Comparison of ENCODE assay signal across 12 cellular contexts in the genomic region with DNA sequence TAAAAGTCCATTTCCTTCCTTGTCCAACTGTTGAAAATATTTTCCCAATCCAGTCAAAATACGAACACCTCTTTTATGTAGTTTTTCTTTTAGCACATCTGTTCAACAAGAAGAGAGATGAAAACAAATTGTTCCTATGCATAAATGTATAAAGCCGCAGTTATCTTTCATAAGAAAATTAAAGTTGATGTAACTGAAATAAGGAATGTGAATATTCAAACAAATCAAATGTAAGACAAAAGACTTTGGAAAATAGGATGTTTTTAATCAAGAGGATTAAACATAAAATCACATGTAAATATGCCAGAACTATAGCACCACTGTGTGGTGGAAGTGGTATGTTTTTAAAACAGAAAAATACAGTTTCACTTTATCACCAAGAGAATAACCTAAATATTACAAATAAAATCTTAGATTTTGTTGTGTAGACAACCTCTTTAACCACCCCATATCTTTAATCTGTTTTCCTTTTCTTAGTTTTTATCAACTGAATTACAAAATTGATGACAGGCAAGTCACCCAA. TPM values are rescaled to one million over a fixed set of nuclear protein-coding genes. Genes with fewer than 3 reads are reported as not detected.
DNase-seq lines count a peak whose midpoint lies in the region; ATAC-seq, FAIRE-seq and TF ChIP-seq lines count a peak whose summit lies in the region.
"Had no signal": no experiment of that assay in that cellular context is flagged by ENCODE, and none has a peak within 500 bp of the region (broad histone marks: within the 10 kb centered on the region; RNA-seq: fewer than 3 reads in every experiment).

No MANE protein-coding gene starts in this region.

- no peaks in the 10 kb centered on the region for H3K9me3 ChIP-seq in IMR-90 (ENCODE audit: control insufficient read depth, insufficient read depth, low read length)
- H3K9me3 ChIP-seq in testis, result no peaks in the 10 kb centered on the region
- H3K9me3 ChIP-seq in neuronal stem cell (replicated peaks in 1 of 2; ENCODE audit: control insufficient read depth in 2 of 2, insufficient read depth in 1 of 2, low read depth in 1 of 2, low read length in 2 of 2), result no peaks in the 10 kb centered on the region
- H3K9me3 ChIP-seq: SJSA1 had no signal

- dilution Hi-C loops in IMR-90 (cut with HindIII; ENCODE audit: low sequenced_read_pairs, unreplicated experiment), result no loop called here

- H3K23ac ChIP-seq in IMR-90 (ENCODE audit: low read depth, low read length) (no peak overlapping the region), neuronal stem cell (ENCODE audit: low read depth, low read length, poor library complexity) (no peak overlapping the region)

- H3K36me3 ChIP-seq in IMR-90 (ENCODE audit: control insufficient read depth, insufficient read depth, low read length), result no peaks in the 10 kb centered on the region
- H3K36me3 ChIP-seq in testis (ENCODE audit: low read depth, missing control alignments), result no peaks in the 10 kb centered on the region
- H3K36me3 ChIP-seq in neuronal stem cell (replicated peaks in 1 of 2; ENCODE audit: control insufficient read depth in 2 of 2, insufficient read depth in 2 of 2, low read length in 2 of 2), result no peaks in the 10 kb centered on the region
- H3K36me3 ChIP-seq: SJSA1 had no signal

- no peak overlapping the region for H3K4ac ChIP-seq in IMR-90 (ENCODE audit: low read depth, low read length)
- no peak overlapping the region for H3K4ac ChIP-seq in neuronal stem cell (ENCODE audit: low read length)

- no peak overlapping the region for H2AK9ac ChIP-seq in IMR-90 (replicated peaks; ENCODE audit: low read depth, low read length, poor library complexity)

- H3K18ac ChIP-seq in IMR-90 (ENCODE audit: low read depth, low read length) (no peak overlapping the region), neuronal stem cell (ENCODE audit: low read length) (no peak overlapping the region)

- H3K27me3 ChIP-seq in IMR-90 (ENCODE audit: control insufficient read depth, insufficient read depth, low read length), result no peaks in the 10 kb centered on the region
- H3K27me3 ChIP-seq in testis, result no peaks in the 10 kb centered on the region
- no peaks in the 10 kb centered on the region for H3K27me3 ChIP-seq in neuronal stem cell (ENCODE audit: control insufficient read depth in 3 of 3, insufficient read depth in 3 of 3, low read depth in 1 of 3, low read length in 3 of 3)
- H3K27me3 ChIP-seq: SJSA1 had no signal

- H3K9me1 ChIP-seq in IMR-90 (ENCODE audit: insufficient read depth, low read length), result no peaks in the 10 kb centered on the region

- POLR2A ChIA-PET in IMR-90 (lab: Charles Lee; ENCODE audit: unreplicated experiment), result no interaction called here

- no CpG with 5 or more reads among the region's 2 CpGs for WGBS in IMR-90 (ENCODE audit: extremely low coverage in 2 of 2, insufficient read length in 1 of 2), 2 experiments
- 65 to 71% methylated on average over 2 of the region's 2 CpGs for WGBS in testis, 2 donors
- no CpG with 5 or more reads among the region's 2 CpGs for WGBS in neuronal stem cell (ENCODE audit: extremely low coverage in 2 of 2, insufficient read length in 2 of 2, insufficient replicate concordance in 1 of 2), 2 donors

- H2BK5ac ChIP-seq in IMR-90 (ENCODE audit: low read depth, low read length, poor library complexity, severe bottlenecking) (no peak overlapping the region), neuronal stem cell (ENCODE audit: low read length) (no peak overlapping the region)

- H3K14ac ChIP-seq in IMR-90 (replicated peaks; ENCODE audit: low read depth, low read length) (no peak overlapping the region), neuronal stem cell (ENCODE audit: low read length) (no peak overlapping the region)

- FAIRE-seq in islet of Langerhans (lab: Jason Lieb, UNC), result peak; percentile 84

- in situ Hi-C loops in IMR-90 (cut with MboI; ENCODE audit: low sequenced_read_pairs), result loop anchor here (25.0 kb wide), 1 partner anchor 602 kb away; no protein-coding TSS in a partner anchor

- H2BK15ac ChIP-seq in IMR-90 (ENCODE audit: low read depth, low read length) (no peak overlapping the region), neuronal stem cell (ENCODE audit: low read length) (no peak overlapping the region)

- no peak overlapping the region for H4K5ac ChIP-seq in IMR-90 (ENCODE audit: low read depth, low read length)

- no peak overlapping the region for H3K27ac ChIP-seq in IMR-90 (ENCODE audit: insufficient read depth, low read length)
- no peak overlapping the region for H3K27ac ChIP-seq in VCaP
- H3K27ac ChIP-seq in testis, result no peak overlapping the region
- H3K27ac ChIP-seq in neuronal stem cell (replicated peaks; ENCODE audit: low read length), result no peak overlapping the region
- H3K27ac ChIP-seq: epithelial cell of prostate, SJSA1 had no signal

- no peaks in the 10 kb centered on the region for H3K79me1 ChIP-seq in IMR-90 (ENCODE audit: low read depth in 1 of 2, low read length in 2 of 2)
- H3K79me1 ChIP-seq in neuronal stem cell (ENCODE audit: low read depth, low read length), result no peaks in the 10 kb centered on the region

- H3K4me3 ChIP-seq in AG10803 (ENCODE audit: low read length) (no peak overlapping the region), IMR-90 (ENCODE audit: insufficient read depth, low read depth, low read length) (no peak overlapping the region), testis (no peak overlapping the region), neuronal stem cell (ENCODE audit: low read length in 2 of 2) (no peak overlapping the region)
- H3K4me3 ChIP-seq: SJSA1 had no signal

- no peaks in the 10 kb centered on the region for H4K20me1 ChIP-seq in IMR-90 (ENCODE audit: insufficient read depth, low read length)

- H2BK20ac ChIP-seq in IMR-90 (ENCODE audit: low read depth, low read length), result no peak overlapping the region

- peak; percentile 68 for TF ChIP-seq RAD21 in IMR-90 (IDR thresholded peaks at IDR 0.05; ENCODE audit: low read length)

- H3K4me1 ChIP-seq in IMR-90 (ENCODE audit: control insufficient read depth, insufficient read depth, low read length), result no peaks in the 10 kb centered on the region
- no peaks in the 10 kb centered on the region for H3K4me1 ChIP-seq in testis
- no peaks in the 10 kb centered on the region for H3K4me1 ChIP-seq in neuronal stem cell (ENCODE audit: control insufficient read depth in 2 of 2, insufficient read depth in 1 of 2, low read depth in 1 of 2, low read length in 2 of 2)
- H3K4me1 ChIP-seq: SJSA1 had no signal

- H2AK5ac ChIP-seq in IMR-90 (ENCODE audit: low read depth, low read length) (no peak overlapping the region), neuronal stem cell (ENCODE audit: low read depth, low read length) (no peak overlapping the region)

- ATAC-seq in IMR-90 (ENCODE audit: low read depth) (0 out of 2 replicates have a peak, but pooled peaks have one; percentile 51), HG03342 (IDR thresholded peaks at IDR 0.05; ENCODE audit: unreplicated experiment) (no peak)

- no peak overlapping the region for H2AFZ ChIP-seq in IMR-90 (replicated peaks; ENCODE audit: low read length, poor library complexity)
- H2AFZ ChIP-seq in neuronal stem cell (ENCODE audit: low read length), result no peak overlapping the region

- intact Hi-C loops in IMR-90 (cut with micrococcal nuclease) (loop anchor here (2.0 kb wide), 3 partner anchors 441 to 601 kb away; no protein-coding TSS in a partner anchor), testis (cut with DNase I; ENCODE audit: low total_unique reads) (no loop called here)

- no peak overlapping the region for H3K4me2 ChIP-seq in IMR-90 (ENCODE audit: low read depth, low read length)
- no peak overlapping the region for H3K4me2 ChIP-seq in neuronal stem cell (ENCODE audit: insufficient read depth, low read length, poor library complexity, severe bottlenecking)

- BruUV-seq in IMR-90 (replicated peaks; lab: Mats Ljungman, UMichigan), result no TSS peak

- H2BK120ac ChIP-seq in IMR-90 (ENCODE audit: low read depth, low read length) (no peak overlapping the region), neuronal stem cell (ENCODE audit: low read depth, low read length) (no peak overlapping the region)

- H2BK12ac ChIP-seq in neuronal stem cell (ENCODE audit: low read length), result no peak overlapping the region

- DNase-seq in AG10803 (ENCODE audit: low read depth) (peak; percentile 22), IMR-90 (peak; percentile 31), testis (no peak), neuronal stem cell (ENCODE audit: low spot score) (no peak), T-helper 9 cell (no peak)
- DNase-seq: activated T-cell treated with anti-CD3 and anti-CD28 coated beads, Interleukin-2, amount 50 U/mL, for 1 hour; GDM1 had no signal

- CTCF ChIA-PET in IMR-90 (lab: Yijun Ruan, JAX), result interaction anchor here (0.7 kb wide), 2 partner anchors 17 to 40 kb away, joined by 3 to 4 read pairs; partner anchors contain the start of gene CAPS2

- H3K56ac ChIP-seq in IMR-90 (ENCODE audit: extremely low read depth, insufficient read depth, low read length), result no peak overlapping the region

- TF ChIP-seq POLR2A in IMR-90 (IDR thresholded peaks at IDR 0.05; ENCODE audit: low read depth, low read length) (no peak), testis (IDR thresholded peaks at IDR 0.05) (no peak)

- H4K91ac ChIP-seq in IMR-90 (ENCODE audit: insufficient read depth, low read depth, low read length), result no peak overlapping the region
- H4K91ac ChIP-seq in neuronal stem cell (ENCODE audit: low read depth, low read length, poor library complexity), result no peak overlapping the region

- TF ChIP-seq CTCF in AG10803 (conservative IDR thresholded peaks at IDR 0.05; ENCODE audit: low read length), result peak; percentile 50
- TF ChIP-seq CTCF in IMR-90 (conservative IDR thresholded peaks at IDR 0.05; ENCODE audit: low read depth, low read length), result peak; percentile 54
- peak; percentile 73 for TF ChIP-seq CTCF in VCaP (conservative IDR thresholded peaks at IDR 0.05)
- TF ChIP-seq CTCF in testis (IDR thresholded peaks at IDR 0.05), result no peak

- H3K9ac ChIP-seq in IMR-90 (ENCODE audit: low read depth, low read length) (no peak overlapping the region), neuronal stem cell (ENCODE audit: low read depth, low read length, poor library complexity) (no peak overlapping the region)

- H4K8ac ChIP-seq in IMR-90 (ENCODE audit: low read depth in 2 of 2, low read length in 2 of 2) (no peak overlapping the region), neuronal stem cell (ENCODE audit: low read depth, low read length) (no peak overlapping the region)

RNA-seq across cellular contexts. Expression of gene CAPS2, which starts 40.4 kb away (rescaled TPM):
- 2.7 and 2.8 TPM in 2 replicates for total RNA-seq in IMR-90 (2012; rRNA removed)
- polyA plus RNA-seq in IMR-90 (2012; rRNA removed), result 0.98 and 1.2 TPM in 2 replicates
- 0.11 and 0.26 TPM in 2 replicates for polyA plus RNA-seq in IMR-90 (2012; cell fraction: cytosol; rRNA removed)
- polyA plus RNA-seq in IMR-90 (2012; cell fraction: nucleus; rRNA removed; ENCODE audit: low replicate concordance), result 0.90 and 3.4 TPM in 2 replicates
- 10 to 100 TPM; 22.1 to 25.6 TPM for total RNA-seq in testis
- polyA plus RNA-seq in testis (ENCODE audit: insufficient read depth, low read depth, low replicate concordance), result 8.1 TPM
- 7.2 TPM for polyA plus RNA-seq in neuronal stem cell (2013, experiment 1 of 2)
- 7.6 TPM for polyA plus RNA-seq in neuronal stem cell (2013, experiment 2 of 2)

RNA-seq across cellular contexts. Expression of gene GLIPR1L1, which starts 44.7 kb away (rescaled TPM):
- total RNA-seq in IMR-90 (2012; rRNA removed) (not detected in 2 replicates), testis (1 to 10 TPM; 1.9 to 9.1 TPM)
- polyA plus RNA-seq in IMR-90 (2012; rRNA removed) (not detected in 2 replicates), testis (ENCODE audit: insufficient read depth, low read depth, low replicate concordance) (95.5 TPM)
- polyA plus RNA-seq in IMR-90 (2012; cell fraction: cytosol; rRNA removed), result not detected in 2 replicates
- not detected in 2 replicates for polyA plus RNA-seq in IMR-90 (2012; cell fraction: nucleus; rRNA removed; ENCODE audit: low replicate concordance)
- not detected for polyA plus RNA-seq in neuronal stem cell (2013, experiment 1 of 2)
- polyA plus RNA-seq in neuronal stem cell (2013, experiment 2 of 2), result not detected
- total RNA-seq: SJSA1 had no signal

Comparison
In these comparisons a context has a peak if more than half of its experiments do, and no peak if none do; other contexts are left out.
1. DNase-seq: peak in AG10803 (single experiment) and IMR-90 (single experiment); none in testis (single experiment), neuronal stem cell (single experiment) and T-helper 9 cell (single experiment).
2. CTCF ChIP-seq: peak in AG10803 (single experiment), IMR-90 (single experiment) and VCaP (single experiment); none in testis (0 of 3).